1 cellular context compared by ENCODE assay signal in genomic region chr14:68691031-68691864, GRCh38.
TF ChIP-seq lines count a peak whose summit lies in the region.

No MANE protein-coding gene starts in this region.

TF ChIP-seq in WTC11, 78 proteins besides CTCF, POLR2A, EP300 and RAD21 (continued from another document):
- TF ChIP-seq ESRRA (CRISPR knock-in tag; IDR thresholded peaks at IDR 0.05; ENCODE audit: borderline replicate concordance) (no peak), JUN (CRISPR knock-in tag; IDR thresholded peaks at IDR 0.05) (no peak), GABPB1 (CRISPR knock-in tag; IDR thresholded peaks at IDR 0.05) (no peak), FOXP4 (CRISPR knock-in tag; IDR thresholded peaks at IDR 0.05) (no peak), ZNF263 (CRISPR knock-in tag; IDR thresholded peaks at IDR 0.05; ENCODE audit: low read depth) (no peak)
